21 cellular contexts compared by ENCODE assay signal in genomic region chr17:17367931-17368330, GRCh38.
A peak's percentile ranks its signal among the peaks of the same experiment; 100 is the strongest.
DNase-seq lines count a peak whose midpoint lies in the region; ATAC-seq and TF ChIP-seq lines count a peak whose summit lies in the region.
"Had no signal": no experiment of that assay in that cellular context is flagged by ENCODE, and none has a peak within 500 bp of the region (broad histone marks: within the 10 kb centered on the region; RNA-seq: fewer than 3 reads in every experiment).

No MANE protein-coding gene starts in this region.

- H3K27me3 Mint-ChIP-seq in nephron progenitor cell (ENCODE audit: low read depth, poor library complexity) (peaks cover 17% of the 10 kb centered on the region), natural killer cell (ENCODE audit: low read depth in 2 of 2) (peaks cover 0 to 5% of the 10 kb centered on the region in 2 donors)
- peaks cover 8% of the 10 kb centered on the region for H3K27me3 Mint-ChIP-seq in activated CD4-positive, alpha-beta T cell treated with anti-CD3 and anti-CD28 coated beads, Interleukin-2, amount 10 ng/mL, durations not matched to agents 24 days and 14 days

- H3K36me3 Mint-ChIP-seq in nephron progenitor cell (ENCODE audit: low read depth) (no peaks in the 10 kb centered on the region), natural killer cell (no peaks in the 10 kb centered on the region)
- H3K36me3 Mint-ChIP-seq in activated CD4-positive, alpha-beta T cell treated with anti-CD3 and anti-CD28 coated beads, Interleukin-2, amount 10 ng/mL, durations not matched to agents 24 days and 14 days (ENCODE audit: low read depth), result no peaks in the 10 kb centered on the region
- H3K36me3 Mint-ChIP-seq: CD8-positive, alpha-beta T cell had no signal

- TF ChIP-seq CTCF in heart left ventricle (IDR thresholded peaks at IDR 0.05) (no peak), right atrium auricular region (IDR thresholded peaks at IDR 0.05) (no peak), left ventricle myocardium inferior (IDR thresholded peaks at IDR 0.05; ENCODE audit: borderline replicate concordance) (no peak), nephron progenitor cell (IDR thresholded peaks at IDR 0.05) (no peak), prostate gland (IDR thresholded peaks at IDR 0.05) (no peak), natural killer cell (IDR thresholded peaks at IDR 0.05) (no peak)

- H3K9me3 Mint-ChIP-seq in nephron progenitor cell (peaks cover 12% of the 10 kb centered on the region), natural killer cell (no peaks in the 10 kb centered on the region)
- no peaks in the 10 kb centered on the region for H3K9me3 Mint-ChIP-seq in activated CD4-positive, alpha-beta T cell treated with anti-CD3 and anti-CD28 coated beads, Interleukin-2, amount 10 ng/mL, durations not matched to agents 24 days and 14 days
- H3K9me3 Mint-ChIP-seq: GM23338 had no signal

- peaks cover 0 to 17% (median 7%) of the 10 kb centered on the region in 12 donors for H3K4me1 ChIP-seq in heart left ventricle
- H3K4me1 ChIP-seq in right atrium auricular region, result no peaks in the 10 kb centered on the region
- peaks cover 16% of the 10 kb centered on the region for H3K4me1 ChIP-seq in left ventricle myocardium inferior
- H3K4me1 ChIP-seq in prostate gland (replicated peaks), result no peaks in the 10 kb centered on the region
- H3K4me1 ChIP-seq: HAP-1 had no signal

- intact Hi-C loops in heart left ventricle (cut with DNase I) (loop anchor here in 1 of 10 donors (10.0 kb wide), 1 partner anchor 63 kb away; the partner anchor contains the start of gene NT5M), left ventricle myocardium inferior (cut with micrococcal nuclease) (no loop called here), prostate gland (cut with DNase I) (no loop called here), natural killer cell (cut with micrococcal nuclease) (no loop called here)
- intact Hi-C loops in activated CD4-positive, alpha-beta T cell treated with anti-CD3 and anti-CD28 coated beads, Interleukin-2, amount 10 ng/mL, durations not matched to agents 24 days and 14 days (cut with micrococcal nuclease), result no loop called here

- TF ChIP-seq POLR2A in heart left ventricle (IDR thresholded peaks at IDR 0.05) (no peak), prostate gland (IDR thresholded peaks at IDR 0.05) (no peak)

- H3K4me3 Mint-ChIP-seq in nephron progenitor cell (peak overlapping the region; percentile 36), natural killer cell (no peak overlapping the region)
- no peak overlapping the region for H3K4me3 Mint-ChIP-seq in activated CD4-positive, alpha-beta T cell treated with anti-CD3 and anti-CD28 coated beads, Interleukin-2, amount 10 ng/mL, durations not matched to agents 24 days and 14 days
- H3K4me3 Mint-ChIP-seq: CD8-positive, alpha-beta T cell; GM23338 had no signal

- H3K36me3 ChIP-seq in heart left ventricle, result no peaks in the 10 kb centered on the region
- no peaks in the 10 kb centered on the region for H3K36me3 ChIP-seq in right atrium auricular region
- H3K36me3 ChIP-seq in left ventricle myocardium inferior, result no peaks in the 10 kb centered on the region
- H3K36me3 ChIP-seq in prostate gland, result no peaks in the 10 kb centered on the region
- H3K36me3 ChIP-seq: HAP-1, SJSA1 had no signal

- H3K27ac ChIP-seq in heart left ventricle (peak overlapping the region in 5 of 12 donors; percentile 6 to 67 (median 37)), right atrium auricular region (no peak overlapping the region), left ventricle myocardium inferior (replicated peaks) (peak overlapping the region; percentile 61), prostate gland (no peak overlapping the region)
- H3K27ac ChIP-seq: KMS-11, SJSA1 had no signal

- H3K27me3 ChIP-seq in heart left ventricle (peaks cover 0 to 6% (median 0%) of the 10 kb centered on the region in 9 donors), right atrium auricular region (no peaks in the 10 kb centered on the region), left ventricle myocardium inferior (ENCODE audit: low read depth) (no peaks in the 10 kb centered on the region), prostate gland (replicated peaks; ENCODE audit: insufficient read depth) (no peaks in the 10 kb centered on the region)
- H3K27me3 ChIP-seq: SJSA1 had no signal

- WGBS in heart left ventricle, 4 donors, result 59 to 69% (median 63%) methylated on average over 5 of the region's 5 CpGs
- 81% methylated on average over 5 of the region's 5 CpGs for WGBS in prostate gland

- ATAC-seq in heart left ventricle (peak in 3 of 4 donors; percentile 33 to 47 (median 34)), natural killer cell (no peak)
- ATAC-seq: CD8-positive, alpha-beta T cell; GM23338; Panc1 had no signal

- H3K27ac Mint-ChIP-seq in nephron progenitor cell (peak overlapping the region; percentile 93), natural killer cell (no peak overlapping the region)
- no peak overlapping the region for H3K27ac Mint-ChIP-seq in activated CD4-positive, alpha-beta T cell treated with anti-CD3 and anti-CD28 coated beads, Interleukin-2, amount 10 ng/mL, durations not matched to agents 24 days and 14 days
- H3K27ac Mint-ChIP-seq: CD8-positive, alpha-beta T cell; GM23338 had no signal

- DNase-seq in heart left ventricle (peak in 2 of 5 donors; percentile 32 to 57), right atrium auricular region (ENCODE audit: low spot score) (no peak), left ventricle myocardium inferior (no peak), nephron progenitor cell (no peak), NCI-H524 treated with DMSO at 0.1 percent for 48 hours (lab: John Stamatoyannopoulos, UW) (no peak), prostate gland (ENCODE audit: low spot score) (no peak), natural killer cell (no peak)
- no peak for DNase-seq in activated CD4-positive, alpha-beta T cell treated with anti-CD3 and anti-CD28 coated beads, Interleukin-2, amount 10 ng/mL, durations not matched to agents 24 days and 14 days
- DNase-seq: AML-193; C1 segment of cervical spinal cord; CD8-positive, alpha-beta T cell; NCI-H1092 treated with DMSO at 0.1 percent for 48 hours; NCI-H146; NCI-H2029; NCI-H2227 treated with DMSO at 0.1 percent for 48 hours; NCI-H510A had no signal

- H3K4me1 Mint-ChIP-seq in nephron progenitor cell, result peaks cover 53% of the 10 kb centered on the region
- no peaks in the 10 kb centered on the region for H3K4me1 Mint-ChIP-seq in activated CD4-positive, alpha-beta T cell treated with anti-CD3 and anti-CD28 coated beads, Interleukin-2, amount 10 ng/mL, durations not matched to agents 24 days and 14 days
- peaks cover 12 to 19% of the 10 kb centered on the region in 2 donors for H3K4me1 Mint-ChIP-seq in natural killer cell

- H3K9me3 ChIP-seq in heart left ventricle, result peaks cover 0 to 6% (median 0%) of the 10 kb centered on the region in 12 donors
- H3K9me3 ChIP-seq in right atrium auricular region, result no peaks in the 10 kb centered on the region
- no peaks in the 10 kb centered on the region for H3K9me3 ChIP-seq in left ventricle myocardium inferior (replicated peaks)
- no peaks in the 10 kb centered on the region for H3K9me3 ChIP-seq in prostate gland
- H3K9me3 ChIP-seq: SJSA1 had no signal

- H3K4me3 ChIP-seq in heart left ventricle, result no peak overlapping the region
- H3K4me3 ChIP-seq in right atrium auricular region, result no peak overlapping the region
- H3K4me3 ChIP-seq in left ventricle myocardium inferior, result no peak overlapping the region
- no peak overlapping the region for H3K4me3 ChIP-seq in prostate gland
- H3K4me3 ChIP-seq: GM23338, HAP-1, SJSA1 had no signal

Comparison
In these comparisons a context has a peak if more than half of its experiments do, and no peak if none do; other contexts are left out.
1. ATAC-seq: peak in heart left ventricle (3 of 4); none in natural killer cell (0 of 3).